ENCODE assay signal across 12 cellular contexts in genomic region chr2:224951723-224952481, GRCh38.
DNase-seq lines count a peak whose midpoint lies in the region; ATAC-seq and TF ChIP-seq lines count a peak whose summit lies in the region.
"Had no signal": no experiment of that assay in that cellular context is flagged by ENCODE, and none has a peak within 500 bp of the region (broad histone marks: within the 10 kb centered on the region; RNA-seq: fewer than 3 reads in every experiment).

No MANE protein-coding gene starts in this region.

- TF ChIP-seq CTCF in osteoblast (IDR thresholded peaks at IDR 0.05; ENCODE audit: extremely low read depth, low read depth, low read length), result no peak

- H3K4me1 Mint-ChIP-seq in T-helper 17 cell, result peaks cover 56% of the 10 kb centered on the region

- no peak overlapping the region for H3K4me3 ChIP-seq in osteoblast (ENCODE audit: insufficient read depth, low read length)
- H3K4me3 ChIP-seq: SJCRH30, smooth muscle cell had no signal

- H3K9me3 ChIP-seq in T-helper 17 cell (ENCODE audit: control insufficient read depth, low read length, poor library complexity, severe bottlenecking), result no peaks in the 10 kb centered on the region
- no peaks in the 10 kb centered on the region for H3K9me3 ChIP-seq in osteoblast (ENCODE audit: low read depth, low read length)
- H3K9me3 ChIP-seq: SJCRH30 had no signal

- H3K4me1 ChIP-seq in osteoblast (ENCODE audit: insufficient read depth, low read length), result peaks cover 29% of the 10 kb centered on the region

- DNase-seq in activated CD4-positive, CD25-positive, alpha-beta regulatory T cell (lab: John Stamatoyannopoulos, UW), result no peak
- DNase-seq in T-helper 17 cell, result no peak
- DNase-seq in osteoblast (ENCODE audit: insufficient read length, low spot score, missing footprints), result peak; percentile 62
- DNase-seq in NCI-H2107 treated with DMSO at 0.1 percent for 48 hours (lab: John Stamatoyannopoulos, UW; ENCODE audit: unreplicated experiment), result no peak
- DNase-seq: left ventricle myocardium superior, NCI-H1048, SJCRH30 had no signal

- H3K36me3 Mint-ChIP-seq in T-helper 17 cell (ENCODE audit: low read depth), result no peaks in the 10 kb centered on the region

- H4K20me1 ChIP-seq in osteoblast (ENCODE audit: insufficient read depth, low read length), result no peaks in the 10 kb centered on the region

- H3K4me3 Mint-ChIP-seq in T-helper 17 cell, result no peak overlapping the region

- no peaks in the 10 kb centered on the region for H3K27me3 ChIP-seq in osteoblast (ENCODE audit: insufficient read depth, low read length)
- H3K27me3 ChIP-seq: SJCRH30 had no signal

- H3K27ac Mint-ChIP-seq in T-helper 17 cell, result peak overlapping the region; percentile 77

- H3K79me2 ChIP-seq in osteoblast (ENCODE audit: insufficient read depth, low read length), result peaks cover 87% of the 10 kb centered on the region

- H3K36me3 ChIP-seq in osteoblast (ENCODE audit: insufficient read depth, low read length), result no peaks in the 10 kb centered on the region
- H3K36me3 ChIP-seq: SJCRH30 had no signal

- H3K4me2 ChIP-seq in osteoblast (ENCODE audit: insufficient read depth, low read length), result no peak overlapping the region
- H3K4me2 ChIP-seq: smooth muscle cell had no signal

- H3K27ac ChIP-seq in osteoblast (ENCODE audit: low read depth, low read length), result peak overlapping the region; percentile 43
- H3K27ac ChIP-seq: SJCRH30 had no signal

- H2AFZ ChIP-seq in osteoblast (ENCODE audit: low read length), result no peak overlapping the region

- no peaks in the 10 kb centered on the region for H3K27me3 Mint-ChIP-seq in T-helper 17 cell

- ATAC-seq in activated CD4-positive, CD25-positive, alpha-beta regulatory T cell treated with anti-CD3 and anti-CD28 coated beads, Interleukin-2, amount 50 U/mL, for 24 hours, result peak; percentile 41 to 71
- ATAC-seq in HG02852 (IDR thresholded peaks at IDR 0.05; ENCODE audit: unreplicated experiment), result peak; percentile 40
- ATAC-seq in T-helper 17 cell, result no peak
- no peak for ATAC-seq in SK-N-SH treated with all-trans-retinoic acid at 6 μM for 48 hours
- ATAC-seq in GM18907 (IDR thresholded peaks at IDR 0.05; ENCODE audit: unreplicated experiment), result no peak
- ATAC-seq: left ventricle myocardium superior had no signal

TF ChIP-seq in SK-N-SH treated with all-trans-retinoic acid at 6 μM for 48 hours, 23 proteins besides CTCF, POLR2A, EP300 and RAD21:
- TF ChIP-seq ZNF8 (CRISPR knock-in tag; IDR thresholded peaks at IDR 0.05), result no peak
- TF ChIP-seq PPARA (CRISPR knock-in tag; IDR thresholded peaks at IDR 0.05; ENCODE audit: borderline replicate concordance), result no peak
- no peak for TF ChIP-seq ISL1 (CRISPR knock-in tag; IDR thresholded peaks at IDR 0.05)
- no peak for TF ChIP-seq ZFP30 (CRISPR knock-in tag; IDR thresholded peaks at IDR 0.05)
- TF ChIP-seq, protein P1, sequence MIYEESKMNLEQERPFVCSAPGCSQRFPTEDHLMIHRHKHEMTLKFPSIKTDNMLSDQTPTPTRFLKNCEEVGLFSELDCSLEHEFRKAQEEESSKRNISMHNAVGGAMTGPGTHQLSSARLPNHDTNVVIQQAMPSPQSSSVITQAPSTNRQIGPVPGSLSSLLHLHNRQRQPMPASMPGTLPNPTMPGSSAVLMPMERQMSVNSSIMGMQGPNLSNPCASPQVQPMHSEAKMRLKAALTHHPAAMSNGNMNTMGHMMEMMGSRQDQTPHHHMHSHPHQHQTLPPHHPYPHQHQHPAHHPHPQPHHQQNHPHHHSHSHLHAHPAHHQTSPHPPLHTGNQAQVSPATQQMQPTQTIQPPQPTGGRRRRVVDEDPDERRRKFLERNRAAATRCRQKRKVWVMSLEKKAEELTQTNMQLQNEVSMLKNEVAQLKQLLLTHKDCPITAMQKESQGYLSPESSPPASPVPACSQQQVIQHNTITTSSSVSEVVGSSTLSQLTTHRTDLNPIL (CRISPR knock-in tag; IDR thresholded peaks at IDR 0.05; ENCODE audit: low read depth), result no peak
- no peak for TF ChIP-seq TSHZ2 (CRISPR knock-in tag; IDR thresholded peaks at IDR 0.05)
- TF ChIP-seq TCF4 (CRISPR knock-in tag; IDR thresholded peaks at IDR 0.05; ENCODE audit: borderline replicate concordance), result no peak
- TF ChIP-seq BACH2 (CRISPR knock-in tag; IDR thresholded peaks at IDR 0.05; ENCODE audit: borderline replicate concordance), result no peak
- TF ChIP-seq ZNF70 (CRISPR knock-in tag; IDR thresholded peaks at IDR 0.05), result no peak
- TF ChIP-seq GLIS3 (CRISPR knock-in tag; IDR thresholded peaks at IDR 0.05), result no peak
- no peak for TF ChIP-seq CSRNP3 (CRISPR knock-in tag; IDR thresholded peaks at IDR 0.05)
- no peak for TF ChIP-seq ARNTL (CRISPR knock-in tag; IDR thresholded peaks at IDR 0.05; ENCODE audit: borderline replicate concordance, low read depth)
- TF ChIP-seq ZC3H10 (CRISPR knock-in tag; IDR thresholded peaks at IDR 0.05), result no peak
- no peak for TF ChIP-seq ZNF565 (CRISPR knock-in tag; conservative IDR thresholded peaks at IDR 0.05; ENCODE audit: low read depth)
- TF ChIP-seq OSR1 (CRISPR knock-in tag; IDR thresholded peaks at IDR 0.05), result no peak
- no peak for TF ChIP-seq ZFP3 (CRISPR knock-in tag; IDR thresholded peaks at IDR 0.05)
- no peak for TF ChIP-seq CSDC2 (CRISPR knock-in tag; IDR thresholded peaks at IDR 0.05)
- TF ChIP-seq SNAI2 (CRISPR knock-in tag; IDR thresholded peaks at IDR 0.05), result no peak
- TF ChIP-seq, protein P2, sequence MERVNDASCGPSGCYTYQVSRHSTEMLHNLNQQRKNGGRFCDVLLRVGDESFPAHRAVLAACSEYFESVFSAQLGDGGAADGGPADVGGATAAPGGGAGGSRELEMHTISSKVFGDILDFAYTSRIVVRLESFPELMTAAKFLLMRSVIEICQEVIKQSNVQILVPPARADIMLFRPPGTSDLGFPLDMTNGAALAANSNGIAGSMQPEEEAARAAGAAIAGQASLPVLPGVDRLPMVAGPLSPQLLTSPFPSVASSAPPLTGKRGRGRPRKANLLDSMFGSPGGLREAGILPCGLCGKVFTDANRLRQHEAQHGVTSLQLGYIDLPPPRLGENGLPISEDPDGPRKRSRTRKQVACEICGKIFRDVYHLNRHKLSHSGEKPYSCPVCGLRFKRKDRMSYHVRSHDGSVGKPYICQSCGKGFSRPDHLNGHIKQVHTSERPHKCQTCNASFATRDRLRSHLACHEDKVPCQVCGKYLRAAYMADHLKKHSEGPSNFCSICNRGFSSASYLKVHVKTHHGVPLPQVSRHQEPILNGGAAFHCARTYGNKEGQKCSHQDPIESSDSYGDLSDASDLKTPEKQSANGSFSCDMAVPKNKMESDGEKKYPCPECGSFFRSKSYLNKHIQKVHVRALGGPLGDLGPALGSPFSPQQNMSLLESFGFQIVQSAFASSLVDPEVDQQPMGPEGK (CRISPR knock-in tag; IDR thresholded peaks at IDR 0.05; ENCODE audit: borderline replicate concordance), result no peak
- no peak for TF ChIP-seq RARB (CRISPR knock-in tag; IDR thresholded peaks at IDR 0.05)
TF ChIP-seq in SK-N-SH treated with all-trans-retinoic acid at 6 μM for 48 hours: peak in this region for 0.

Comparison
In these comparisons a context has a peak if more than half of its experiments do, and no peak if none do; other contexts are left out.
1. ATAC-seq: peak in activated CD4-positive, CD25-positive, alpha-beta regulatory T cell treated with anti-CD3 and anti-CD28 coated beads, Interleukin-2, amount 50 U/mL, for 24 hours (2 of 2) and HG02852 (single experiment); none in T-helper 17 cell (single experiment), SK-N-SH treated with all-trans-retinoic acid at 6 μM for 48 hours (single experiment) and GM18907 (single experiment).